In the genomic region with DNA sequence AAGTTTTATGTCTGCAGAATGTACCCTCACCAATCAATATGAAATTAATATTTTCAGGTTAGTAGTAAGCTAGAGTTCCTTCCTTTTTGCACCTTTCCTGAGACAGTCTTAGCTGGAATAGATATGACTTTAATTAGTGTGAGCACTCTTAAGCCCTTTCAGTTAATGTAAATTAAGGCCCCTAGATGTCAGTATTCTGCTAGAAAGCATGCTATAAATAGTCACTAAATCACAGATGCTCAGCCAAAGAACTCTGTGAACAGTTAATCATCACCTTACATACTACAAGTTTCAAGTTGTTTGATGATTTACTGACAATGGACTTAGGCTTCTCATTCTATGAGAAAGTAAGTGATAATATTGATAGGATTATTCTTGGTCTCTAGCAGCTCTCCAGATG, we compare ENCODE assay signal across 8 cellular contexts.
DNase-seq lines count a peak whose midpoint lies in the region; ATAC-seq and TF ChIP-seq lines count a peak whose summit lies in the region.

No MANE protein-coding gene starts in this region.

- H3K4ac ChIP-seq in mesendoderm (ENCODE audit: low read depth, low read length) = no peak overlapping the region

- TF ChIP-seq POLR2A in uterus (IDR thresholded peaks at IDR 0.05) = no peak

- ATAC-seq in HG03457 (IDR thresholded peaks at IDR 0.05; ENCODE audit: unreplicated experiment) (peak; percentile 84), PC-3 (0 out of 2 replicates have a peak, but pooled peaks have one; percentile 40)

- no peak overlapping the region for H2AFZ ChIP-seq in PC-3 (ENCODE audit: low read length)

- TF ChIP-seq CTCF in PC-3 (conservative IDR thresholded peaks at IDR 0.05; ENCODE audit: low read depth, low read length) (peak; percentile 48; the same call in 1 of the 2 replicates), uterus (IDR thresholded peaks at IDR 0.05) (no peak)

- H3K27ac ChIP-seq in PC-3 (ENCODE audit: low read length) = no peak overlapping the region
- H3K27ac ChIP-seq in mesendoderm (ENCODE audit: low read depth, low read length) = no peak overlapping the region
- H3K27ac ChIP-seq in uterus = no peak overlapping the region

- H3K18ac ChIP-seq in mesendoderm (ENCODE audit: low read length) = no peak overlapping the region

- no peaks in the 10 kb centered on the region for H4K20me1 ChIP-seq in PC-3 (ENCODE audit: low read length)

- H2BK120ac ChIP-seq in mesendoderm (ENCODE audit: low read depth, low read length) = no peak overlapping the region

- no peak overlapping the region for H2BK15ac ChIP-seq in mesendoderm (replicated peaks; ENCODE audit: low read depth)

- no peak overlapping the region for H3K9ac ChIP-seq in PC-3 (ENCODE audit: low read length)
- H3K9ac ChIP-seq in mesendoderm (ENCODE audit: low read length) = no peak overlapping the region

- H3K36me3 ChIP-seq in PC-3 (ENCODE audit: low read depth, low read length) = no peaks in the 10 kb centered on the region
- H3K36me3 ChIP-seq in mesendoderm (ENCODE audit: control insufficient read depth, insufficient read depth, low read length) = no peaks in the 10 kb centered on the region
- no peaks in the 10 kb centered on the region for H3K36me3 ChIP-seq in uterus

- H3K9me2 ChIP-seq in PC-3 (replicated peaks; ENCODE audit: low read length) = no peaks in the 10 kb centered on the region

- no peak overlapping the region for H3K23ac ChIP-seq in mesendoderm (ENCODE audit: low read length)

- no peaks in the 10 kb centered on the region for H3K79me2 ChIP-seq in PC-3 (ENCODE audit: low read length)
- no peaks in the 10 kb centered on the region for H3K79me2 ChIP-seq in mesendoderm (ENCODE audit: control insufficient read depth, insufficient read depth, low read length)

- no peaks in the 10 kb centered on the region for H3K9me3 ChIP-seq in PC-3 (ENCODE audit: low read length)
- no peaks in the 10 kb centered on the region for H3K9me3 ChIP-seq in uterus

- H3K79me1 ChIP-seq in mesendoderm (ENCODE audit: low read length) = no peaks in the 10 kb centered on the region

- H3K4me2 ChIP-seq in PC-3 (ENCODE audit: low read length) = no peak overlapping the region
- H3K4me2 ChIP-seq in mesendoderm (ENCODE audit: low read length) = no peak overlapping the region

- H3K4me3 ChIP-seq in PC-3 (ENCODE audit: low read length) (no peak overlapping the region), mesendoderm (ENCODE audit: low read length) (no peak overlapping the region), uterus (no peak overlapping the region)

- H2BK5ac ChIP-seq in mesendoderm (ENCODE audit: low read length) = no peak overlapping the region

- BruUV-seq in PC-3 (replicated peaks; lab: Mats Ljungman, UMichigan) = no TSS peak

- H3F3A ChIP-seq in PC-3 (ENCODE audit: low read length, unreplicated experiment) = no peaks in the 10 kb centered on the region

- H3K4me1 ChIP-seq in PC-3 (ENCODE audit: insufficient read depth, low read length) (no peaks in the 10 kb centered on the region), mesendoderm (ENCODE audit: control insufficient read depth, low read depth, low read length) (no peaks in the 10 kb centered on the region), uterus (no peaks in the 10 kb centered on the region)

- no peak overlapping the region for H3K56ac ChIP-seq in mesendoderm (ENCODE audit: low read length)

- H2AK5ac ChIP-seq in mesendoderm (ENCODE audit: low read length) = no peak overlapping the region

- DNase-seq in NCI-H510A treated with DMSO at 0.1 percent for 48 hours (lab: John Stamatoyannopoulos, UW) = peak; percentile 52
- DNase-seq in NCI-H510A (lab: John Stamatoyannopoulos, UW) = no peak
- DNase-seq in PC-3 = peak; percentile 15
- peak; percentile 65 for DNase-seq in mesendoderm
- DNase-seq in uterus = no peak
- DNase-seq in ureter (ENCODE audit: low spot score) = no peak
- DNase-seq in HuH-7 (ENCODE audit: low spot score) = no peak

- POLR2A ChIA-PET in PC-3 (lab: Charles Lee; ENCODE audit: unreplicated experiment) = no interaction called here

- CTCF ChIA-PET in PC-3 (lab: Charles Lee) = no interaction called here

- H3K27me3 ChIP-seq in PC-3 (ENCODE audit: low read length) = no peaks in the 10 kb centered on the region
- H3K27me3 ChIP-seq in mesendoderm (ENCODE audit: insufficient read depth, low read length, poor library complexity) = no peaks in the 10 kb centered on the region
- H3K27me3 ChIP-seq in uterus = no peaks in the 10 kb centered on the region

- H4K5ac ChIP-seq in mesendoderm (ENCODE audit: low read length) = no peak overlapping the region

- H4K8ac ChIP-seq in mesendoderm (ENCODE audit: low read depth, low read length) = no peak overlapping the region

- intact Hi-C loops in PC-3 (cut with micrococcal nuclease) = loop anchor here (1.0 kb wide), 1 partner anchor 511 kb away; no protein-coding TSS in a partner anchor
- intact Hi-C loops in uterus (cut with DNase I; ENCODE audit: low total_unique reads) = no loop called here

Comparison
In these comparisons a context has a peak if more than half of its experiments do, and no peak if none do; other contexts are left out.
1. DNase-seq: peak in NCI-H510A treated with DMSO at 0.1 percent for 48 hours (single experiment), PC-3 (single experiment) and mesendoderm (single experiment); none in NCI-H510A (single experiment), uterus (0 of 2), ureter (single experiment) and HuH-7 (single experiment).